ENCODE assay signal across 1 cellular context in the genomic region with DNA sequence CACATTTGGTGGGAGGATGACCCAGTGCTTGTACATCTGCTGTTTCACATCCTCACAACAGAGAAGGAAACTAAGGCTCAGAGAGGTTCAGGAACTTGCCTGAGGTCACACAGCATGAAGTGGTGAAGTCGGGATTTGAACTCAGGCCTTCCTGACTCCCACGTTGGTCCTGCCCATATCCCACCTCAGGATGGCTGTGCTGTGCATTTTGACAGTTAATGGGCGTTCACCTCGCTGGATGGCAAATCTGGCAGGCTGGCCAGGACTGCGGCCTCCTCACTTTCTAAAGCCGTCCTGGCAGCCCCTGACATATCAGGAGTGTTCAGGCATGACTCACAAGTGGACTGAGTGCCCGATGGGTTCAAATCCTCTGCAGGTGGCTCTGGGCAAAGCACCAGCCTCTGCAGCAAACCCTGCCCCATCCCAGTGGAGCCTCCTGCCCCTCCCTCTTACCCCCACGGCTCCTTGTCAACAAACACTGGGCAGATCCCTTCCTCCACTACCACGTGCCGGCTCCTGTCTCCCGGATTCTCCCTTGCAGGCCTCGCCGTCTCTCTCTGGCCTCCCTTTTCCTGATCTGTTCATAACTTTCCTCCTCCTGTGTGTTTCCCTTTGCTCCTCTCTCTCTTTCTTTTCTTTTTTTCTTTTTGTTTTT.
TF ChIP-seq lines count a peak whose summit lies in the region.

No MANE protein-coding gene starts in this region.

TF ChIP-seq in endothelial cell of umbilical vein, 7 proteins besides CTCF, POLR2A, EP300 and RAD21 (continued from another document):
- no peak for TF ChIP-seq FOS (IDR thresholded peaks at IDR 0.05; ENCODE audit: borderline replicate concordance, insufficient read depth, low read length)
- no peak for TF ChIP-seq MAX (IDR thresholded peaks at IDR 0.05; ENCODE audit: insufficient read depth, insufficient read length)
- no peak for TF ChIP-seq POLR2AphosphoS5 (IDR thresholded peaks at IDR 0.05; ENCODE audit: insufficient read depth, low read depth, low read length)
